In genomic region chr13:113726961-113727411, GRCh38 we compare ENCODE assay signal across 3 cellular contexts.
TF ChIP-seq lines count a peak whose summit lies in the region.

No MANE protein-coding gene starts in this region.

TF ChIP-seq in HEK293, 187 proteins besides CTCF, POLR2A, EP300 and RAD21 (continued from another document):
- TF ChIP-seq EGR2 (tag by site-specific recombination; IDR thresholded peaks at IDR 0.05; ENCODE audit: low read depth), result peak; percentile 45; the same call in 1 of the 2 replicates
- TF ChIP-seq ZIC2 (tag by site-specific recombination; IDR thresholded peaks at IDR 0.05), result no peak
- no peak for TF ChIP-seq MZF1 (tag by site-specific recombination; IDR thresholded peaks at IDR 0.05; ENCODE audit: borderline replicate concordance)

TF ChIP-seq in GM12878, 131 proteins besides CTCF, POLR2A, EP300 and RAD21 (continued from another document):
- no peak for TF ChIP-seq PBX3 (IDR thresholded peaks at IDR 0.05; ENCODE audit: insufficient replicate concordance, low read depth, low read length)

TF ChIP-seq in GM12891, 5 proteins besides CTCF, POLR2A, EP300 and RAD21 (continued from another document):
- TF ChIP-seq TAF1 (IDR thresholded peaks at IDR 0.05; ENCODE audit: low read depth, low read length), result no peak
- TF ChIP-seq PAX5 (IDR thresholded peaks at IDR 0.05; ENCODE audit: insufficient read depth, low read length, severe bottlenecking), result no peak
- TF ChIP-seq SPI1 (IDR thresholded peaks at IDR 0.05; ENCODE audit: low read depth, low read length), result no peak
